In the genomic region with DNA sequence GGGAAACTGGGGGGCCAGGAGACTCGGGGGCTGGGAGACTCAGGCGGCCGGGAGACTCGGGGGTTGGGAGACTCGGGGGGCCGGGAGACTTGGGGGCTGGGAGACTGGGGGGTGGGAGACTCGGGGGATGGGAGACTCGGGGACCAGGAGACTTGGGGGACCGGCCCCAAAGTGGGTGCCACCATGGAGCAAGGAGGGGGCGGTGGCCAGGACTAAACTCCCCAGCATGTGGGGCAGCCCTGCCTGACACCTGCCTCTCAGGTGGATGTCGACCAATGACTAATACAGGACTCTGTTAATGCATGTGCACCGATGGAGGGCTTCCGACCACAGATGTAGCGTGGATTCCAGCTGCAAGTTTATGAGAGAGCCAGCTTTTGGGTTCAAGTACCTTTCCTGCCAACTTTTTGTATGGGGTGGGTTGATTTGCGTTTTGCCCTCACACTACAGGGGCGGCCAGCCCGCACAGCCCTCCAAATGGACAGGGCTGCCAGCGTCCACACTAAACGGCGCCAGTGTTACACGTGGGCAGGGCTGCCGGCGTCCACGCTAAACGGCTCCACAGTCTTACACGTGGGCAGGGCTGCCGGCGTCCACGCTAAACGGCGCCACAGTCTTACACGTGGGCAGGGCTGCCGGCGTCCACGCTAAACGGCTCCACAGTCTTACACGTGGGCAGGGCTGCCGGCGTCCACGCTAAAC, we compare ENCODE assay signal across 26 cellular contexts.
DNase-seq lines count a peak whose midpoint lies in the region; ATAC-seq, FAIRE-seq and TF ChIP-seq lines count a peak whose summit lies in the region.
"Had no signal": no experiment of that assay in that cellular context is flagged by ENCODE, and none has a peak within 500 bp of the region (broad histone marks: within the 10 kb centered on the region; RNA-seq: fewer than 3 reads in every experiment).

No MANE protein-coding gene starts in this region.

- peaks cover 7 to 41% (median 38%) of the 10 kb centered on the region in 4 donors for H3K4me1 ChIP-seq in tibial artery
- H3K4me1 ChIP-seq: foreskin keratinocyte had no signal

- peak overlapping the region in 2 of 59 donors; percentile 4 to 44 for H3K27ac ChIP-seq in dorsolateral prefrontal cortex
- H3K27ac ChIP-seq in tibial artery = no peak overlapping the region
- H3K27ac ChIP-seq: C4-2B, foreskin keratinocyte, heart right ventricle, WERI-Rb-1 had no signal

- no peak for FAIRE-seq in D721Med (lab: Jason Lieb, UNC)
- FAIRE-seq: GM18507 had no signal

- no peaks in the 10 kb centered on the region for H3K9me3 ChIP-seq in tibial artery
- H3K9me3 ChIP-seq: HAP-1, heart right ventricle, spleen had no signal

- TF ChIP-seq CTCF in dorsolateral prefrontal cortex (IDR thresholded peaks at IDR 0.05 in 54 of 56, conservative IDR thresholded peaks at IDR 0.05 in 2 of 56; ENCODE audit: low read depth in 1 of 56, partially characterized antibody in 56 of 56) (no peak), tibial artery (IDR thresholded peaks at IDR 0.05) (no peak), D721Med (IDR thresholded peaks at IDR 0.05; ENCODE audit: insufficient read depth, missing control alignments) (no peak)

- no peaks in the 10 kb centered on the region for H3K27me3 ChIP-seq in dorsolateral prefrontal cortex
- no peaks in the 10 kb centered on the region for H3K27me3 ChIP-seq in tibial artery
- H3K27me3 ChIP-seq: foreskin keratinocyte, heart right ventricle, spleen had no signal

- peaks cover 0 to 13% (median 13%) of the 10 kb centered on the region in 3 donors for H3K36me3 ChIP-seq in tibial artery
- H3K36me3 ChIP-seq: HAP-1, WERI-Rb-1 had no signal

- ATAC-seq in Right ventricle myocardium superior (ENCODE audit: poor library complexity) = no peak
- ATAC-seq: activated CD8-positive, alpha-beta memory T cell treated with anti-CD3 and anti-CD28 coated beads, Interleukin-2, amount 10 ng/mL, durations not matched to agents 7 days and 5 days; foreskin keratinocyte; heart right ventricle; Panc1 had no signal

- intact Hi-C loops in cardiac septum (cut with DNase I) (no loop called here), Right ventricle myocardium superior (cut with DNase I) (no loop called here), dorsolateral prefrontal cortex (cut with DNase I) (no loop called here), tibial artery (cut with DNase I; ENCODE audit: low total_unique reads) (no loop called here)

- H3K4me3 ChIP-seq in dorsolateral prefrontal cortex (no peak overlapping the region), tibial artery (no peak overlapping the region)
- H3K4me3 ChIP-seq: HAP-1, heart right ventricle, spleen had no signal

- DNase-seq in cardiac septum (ENCODE audit: low spot score) (peak; percentile 46), Right ventricle myocardium superior (no peak), dorsolateral prefrontal cortex (peak in 6 of 10 donors; percentile 3 to 42 (median 17)), mesenteric fat pad (ENCODE audit: low spot score) (peak; percentile 59), tibial artery (peak; percentile 20 to 62), DMS114 treated with DMSO at 0.1 percent for 48 hours (lab: John Stamatoyannopoulos, UW; ENCODE audit: unreplicated experiment) (no peak), NCI-H510A (lab: John Stamatoyannopoulos, UW) (no peak), D721Med (ENCODE audit: insufficient read length, low spot score) (no peak)
- DNase-seq: activated CD4-positive, alpha-beta T cell treated with anti-CD3 and anti-CD28 coated beads, Interleukin-2, amount 50 U/mL, for 1 hour; activated CD8-positive, alpha-beta memory T cell treated with anti-CD3 and anti-CD28 coated beads, Interleukin-2, amount 10 ng/mL, durations not matched to agents 7 days and 5 days; DND-41; effector memory CD4-positive, alpha-beta T cell; foreskin keratinocyte; heart right ventricle; NCI-H1092 treated with DMSO at 0.1 percent for 48 hours; NCI-H187; NCI-H2171; NCI-H524 treated with DMSO at 0.1 percent for 48 hours; nucleus accumbens; spleen; T1000; WERI-Rb-1 had no signal

Comparison
In these comparisons a context has a peak if more than half of its experiments do, and no peak if none do; other contexts are left out.
1. DNase-seq: peak in cardiac septum (single experiment), dorsolateral prefrontal cortex (6 of 10), mesenteric fat pad (single experiment) and tibial artery (2 of 2); none in Right ventricle myocardium superior (single experiment), DMS114 treated with DMSO at 0.1 percent for 48 hours (single experiment), NCI-H510A (single experiment) and D721Med (single experiment).